Comparison of ENCODE assay signal across 8 cellular contexts in the genomic region with DNA sequence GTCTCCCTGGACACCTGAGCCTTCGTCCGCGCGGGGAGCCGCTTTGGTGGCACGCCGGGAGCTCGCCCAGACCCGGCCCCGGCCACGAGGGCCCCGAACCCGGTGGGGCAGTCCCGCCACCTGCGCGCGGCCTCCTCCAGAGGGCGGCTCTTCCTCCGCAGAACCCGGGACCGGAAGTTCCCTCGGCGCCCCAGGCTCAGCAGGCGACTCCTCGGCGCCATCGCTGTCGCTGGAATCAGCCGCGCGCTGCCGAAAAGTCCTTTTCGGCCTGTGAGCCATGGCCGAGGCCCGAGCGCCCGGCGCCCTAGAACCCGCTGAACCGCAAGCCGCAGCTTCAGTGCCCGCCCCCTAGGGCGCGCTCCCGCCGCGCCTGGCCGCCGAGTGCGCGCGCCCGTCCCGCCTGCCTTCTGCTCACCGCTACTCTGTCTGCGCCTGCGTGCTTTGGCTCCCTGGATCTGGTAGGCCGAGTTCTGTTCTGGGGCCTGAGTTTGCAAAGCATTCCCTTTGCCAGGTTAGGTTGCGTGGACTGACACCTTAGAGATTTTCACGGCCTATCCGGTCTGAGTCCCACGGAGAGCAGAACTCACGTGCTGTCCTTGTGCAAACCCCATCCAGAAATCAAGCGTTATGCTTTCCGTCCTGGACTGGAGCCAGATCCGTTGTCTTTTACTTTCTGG. TPM values are rescaled to one million over a fixed set of nuclear protein-coding genes. Genes with fewer than 3 reads are reported as not detected.
DNase-seq lines count a peak whose midpoint lies in the region; ATAC-seq and TF ChIP-seq lines count a peak whose summit lies in the region.

GCFC2 (minus strand) TSS at position 339 of the 677 bp plus-strand sequence; CDS start at position 279, 60 bp downstream.

- H3K4me1 ChIP-seq in right lobe of liver: peaks cover 0 to 12% (median 2%) of the 10 kb centered on the region in 4 donors

- H3K36me3 Mint-ChIP-seq in CD14-positive monocyte: peaks cover 0 to 1% of the 10 kb centered on the region in 2 donors

- peaks cover 0 to 6% (median 3%) of the 10 kb centered on the region in 3 donors for H3K27me3 Mint-ChIP-seq in CD14-positive monocyte (ENCODE audit: low read depth in 3 of 3)

- peak within 1 kb of the TSS; percentile 83 to 94 (median 89) for H3K27ac Mint-ChIP-seq in CD14-positive monocyte

- H3K4me1 Mint-ChIP-seq in CD14-positive monocyte: peaks cover 21% of the 10 kb centered on the region

- 0% methylated on average over 10 of the region's 66 CpGs for WGBS in right lobe of liver (ENCODE audit: insufficient coverage, low coverage, low lambda C conversion rate, missing lambda C conversion rate)

- no peaks in the 10 kb centered on the region for H3K27me3 ChIP-seq in right lobe of liver

- H3K4me3 ChIP-seq in right lobe of liver: peak within 1 kb of the TSS; percentile 68 to 75 (median 72)

- intact Hi-C loops in CD14-positive monocyte (cut with micrococcal nuclease) (no loop called here), right lobe of liver (cut with DNase I) (no loop called here)

- H3K27ac ChIP-seq in right lobe of liver: peak within 1 kb of the TSS; percentile 87 to 92 (median 89)

- ATAC-seq in GM19351 (IDR thresholded peaks at IDR 0.05; ENCODE audit: unreplicated experiment) (peak; percentile 88), HG03521 (IDR thresholded peaks at IDR 0.05; ENCODE audit: unreplicated experiment) (peak; percentile 94), right lobe of liver (peak; percentile 94 to 98 (median 95))

- peak; percentile 45 for TF ChIP-seq CTCF in CD14-positive monocyte (IDR thresholded peaks at IDR 0.05)
- peak; percentile 32 to 58 (median 36) for TF ChIP-seq CTCF in right lobe of liver (IDR thresholded peaks at IDR 0.05)

- no peaks in the 10 kb centered on the region for H3K9me3 ChIP-seq in right lobe of liver

- peak within 1 kb of the TSS; percentile 87 to 94 for H3K4me3 Mint-ChIP-seq in CD14-positive monocyte

- TF ChIP-seq POLR2A in right lobe of liver (IDR thresholded peaks at IDR 0.05): peak; percentile 89

- peak; percentile 74 for DNase-seq in CD14-positive monocyte (ENCODE audit: low spot score)
- peak; percentile 90 for DNase-seq in NCI-H69 (lab: John Stamatoyannopoulos, UW)
- peak; percentile 79 for DNase-seq in activated CD4-positive, alpha-beta T cell treated with anti-CD3 and anti-CD28 coated beads, Interleukin-2, amount 50 U/mL, for 4 hours
- DNase-seq in dermis microvascular lymphatic vessel endothelial cell (ENCODE audit: low read depth in 2 of 2): peak; percentile 75 to 91
- peak; percentile 94 to 95 (median 94) for DNase-seq in right lobe of liver
- DNase-seq in stimulated activated CD4-positive, alpha-beta T cell treated with anti-CD3 and anti-CD28 coated beads, Interleukin-4, amount 100 ng/mL, for 48 hours (ENCODE audit: low read depth in 2 of 2): peak; percentile 73 to 78

- H3K9me3 Mint-ChIP-seq in CD14-positive monocyte: peaks cover 0 to 3% (median 2%) of the 10 kb centered on the region in 7 donors

- peaks cover 0 to 5% (median 2%) of the 10 kb centered on the region in 4 donors for H3K36me3 ChIP-seq in right lobe of liver

RNA-seq across cellular contexts. Expression of gene GCFC2, which starts in this region (rescaled TPM):
- polyA plus RNA-seq in CD14-positive monocyte: 10 to 100 TPM in 1 of 2 donors, 1 to 10 TPM in 1; 9.0 to 10.9 TPM
- total RNA-seq in dermis microvascular lymphatic vessel endothelial cell (14.0 and 14.1 TPM in 2 replicates), right lobe of liver (10 to 100 TPM; 10.9 to 21.6 (median 16.5) TPM)

Comparison
In these comparisons a context has a peak if more than half of its experiments do, and no peak if none do; other contexts are left out.
1. Peak in every context shown above with its lines: DNase-seq, ATAC-seq, H3K4me3 ChIP-seq and H3K27ac ChIP-seq.